Comparison of ENCODE assay signal across 8 cellular contexts in the genomic region with DNA sequence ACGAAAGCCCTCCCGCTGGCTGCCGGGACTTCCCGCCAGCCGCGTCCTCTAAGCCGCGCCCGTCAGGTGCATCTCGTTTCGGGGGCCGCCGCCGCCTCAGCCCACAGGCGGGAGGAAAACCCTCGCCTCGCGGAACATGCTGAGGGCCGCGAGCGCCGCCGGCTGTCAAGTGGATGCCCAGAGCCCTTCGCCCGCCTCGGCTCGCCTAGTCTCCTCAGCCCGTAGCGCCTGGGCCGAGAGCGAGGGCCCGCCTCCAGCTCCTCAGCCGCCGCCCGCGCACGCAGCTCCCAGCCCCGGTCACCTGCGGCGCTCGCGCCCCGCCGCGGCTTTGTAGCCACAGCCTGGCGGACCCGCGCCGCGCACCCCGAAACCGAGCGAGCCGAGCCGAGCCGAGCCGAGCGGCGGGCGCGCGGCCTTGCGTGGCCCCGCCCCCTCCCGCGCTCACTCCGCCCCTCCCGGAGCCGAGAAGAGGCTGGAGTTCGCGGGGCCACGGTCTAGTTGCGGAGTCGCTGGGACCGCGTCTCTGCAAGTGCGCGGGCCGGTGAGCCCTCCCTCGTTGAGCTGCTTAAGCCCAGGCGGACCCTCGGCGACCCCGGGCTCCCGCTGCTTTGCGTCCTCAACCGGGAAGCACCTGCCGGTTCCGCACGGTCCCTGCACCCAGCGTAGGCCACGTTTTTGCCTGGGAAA. TPM values are rescaled to one million over a fixed set of nuclear protein-coding genes. Genes with fewer than 3 reads are reported as not detected.
DNase-seq lines count a peak whose midpoint lies in the region; ATAC-seq and TF ChIP-seq lines count a peak whose summit lies in the region.

A gene (minus strand): TSS at position 382 of the 687 bp plus-strand sequence. CDS start 450 bp downstream, outside the sequence.

- H3K4me1 ChIP-seq in left ventricle myocardium inferior: peaks cover 18% of the 10 kb centered on the region
- no peaks in the 10 kb centered on the region for H3K4me1 ChIP-seq in prostate gland (replicated peaks)
- H3K4me1 ChIP-seq in upper lobe of right lung: peaks cover 9% of the 10 kb centered on the region

- DNase-seq in GM12864 (ENCODE audit: low read depth) (peak; percentile 12), NB4 (ENCODE audit: low read depth) (peak; percentile 68), SW480 (ENCODE audit: low spot score) (peak; percentile 91), amniotic epithelial cell (ENCODE audit: low read depth) (peak; percentile 50), left ventricle myocardium inferior (peak; percentile 78), prostate gland (ENCODE audit: low spot score) (peak; percentile 87), upper lobe of right lung (peak; percentile 96)

- TF ChIP-seq CTCF in GM12864 (IDR thresholded peaks at IDR 0.05; ENCODE audit: low read depth, low read length, missing control alignments) (peak; percentile 28), NB4 (IDR thresholded peaks at IDR 0.05; ENCODE audit: low read depth, low read length) (no peak), left ventricle myocardium inferior (IDR thresholded peaks at IDR 0.05; ENCODE audit: borderline replicate concordance) (peak; percentile 52), prostate gland (IDR thresholded peaks at IDR 0.05) (peak in 3 of 4 experiments; percentile 16 to 43 (median 25)), upper lobe of right lung (IDR thresholded peaks at IDR 0.05) (no peak)

- peaks cover 15% of the 10 kb centered on the region for H3K27me3 ChIP-seq in left ventricle myocardium inferior (ENCODE audit: low read depth)
- H3K27me3 ChIP-seq in prostate gland (replicated peaks; ENCODE audit: insufficient read depth): no peaks in the 10 kb centered on the region
- H3K27me3 ChIP-seq in upper lobe of right lung: peaks cover 7% of the 10 kb centered on the region

- intact Hi-C loops in left ventricle myocardium inferior (cut with micrococcal nuclease) (no loop called here), prostate gland (cut with DNase I) (loop anchor here (5.0 kb wide), 2 partner anchors 75 to 125 kb away; no protein-coding TSS in a partner anchor), upper lobe of right lung (cut with DNase I) (no loop called here)

- peak within 1 kb of the TSS; percentile 26 for H3K27ac ChIP-seq in left ventricle myocardium inferior (replicated peaks)
- H3K27ac ChIP-seq in prostate gland: peak within 1 kb of the TSS; percentile 76 to 81
- peak within 1 kb of the TSS; percentile 55 for H3K27ac ChIP-seq in upper lobe of right lung

- H3K4me3 ChIP-seq in GM12864 (ENCODE audit: low read depth, low read length): peak within 1 kb of the TSS; percentile 54
- peak within 1 kb of the TSS; percentile 54 for H3K4me3 ChIP-seq in NB4 (ENCODE audit: low read depth, low read length)
- H3K4me3 ChIP-seq in left ventricle myocardium inferior: peak within 1 kb of the TSS; percentile 75
- peak within 1 kb of the TSS; percentile 68 to 69 for H3K4me3 ChIP-seq in prostate gland
- peak within 1 kb of the TSS; percentile 51 for H3K4me3 ChIP-seq in upper lobe of right lung

- no peak for TF ChIP-seq POLR2A in NB4 (IDR thresholded peaks at IDR 0.05; ENCODE audit: extremely low read depth, insufficient read length)
- peak; percentile 53 for TF ChIP-seq POLR2A in prostate gland (IDR thresholded peaks at IDR 0.05)

- ATAC-seq in HG02610 (IDR thresholded peaks at IDR 0.05; ENCODE audit: unreplicated experiment) (peak; percentile 89), upper lobe of right lung (peak; percentile 99)

- WGBS in prostate gland: under 1% methylated on average over 83 of the region's 92 CpGs

- H3K9me3 ChIP-seq in left ventricle myocardium inferior (replicated peaks) (no peaks in the 10 kb centered on the region), prostate gland (no peaks in the 10 kb centered on the region), upper lobe of right lung (no peaks in the 10 kb centered on the region)

- H3K36me3 ChIP-seq in left ventricle myocardium inferior (no peaks in the 10 kb centered on the region), prostate gland (no peaks in the 10 kb centered on the region), upper lobe of right lung (no peaks in the 10 kb centered on the region)

RNA-seq across cellular contexts. Expression of the gene that starts here (rescaled TPM):
- 0.36 TPM for total RNA-seq in left ventricle myocardium inferior
- total RNA-seq in prostate gland: 10 to 100 TPM in 1 of 2 donors, 1 to 10 TPM in 1; 8.3 to 17.2 TPM
- 2.3 TPM for total RNA-seq in upper lobe of right lung

Comparison
In these comparisons a context has a peak if more than half of its experiments do, and no peak if none do; other contexts are left out.
1. Peak in every context shown above with its lines: DNase-seq, ATAC-seq, H3K4me3 ChIP-seq and H3K27ac ChIP-seq.
2. Peak in DNase-seq, H3K4me3 ChIP-seq and H3K27ac ChIP-seq in left ventricle myocardium inferior; RNA of the gene not detected or under 1 TPM.
3. DNase-seq: peak in every context shown above with its lines; median percentile 96 in upper lobe of right lung; 91 in SW480; 87 in prostate gland; 78 in left ventricle myocardium inferior; 68 in NB4; 50 in amniotic epithelial cell; 12 in GM12864.
4. CTCF ChIP-seq: peak in GM12864 (single experiment), left ventricle myocardium inferior (single experiment) and prostate gland (3 of 4); none in NB4 (single experiment) and upper lobe of right lung (single experiment).
5. H3K27ac ChIP-seq: peak in every context shown above with its lines; median percentile 78 in prostate gland; 55 in upper lobe of right lung; 26 in left ventricle myocardium inferior.